ENCODE assay signal across 8 cellular contexts in the genomic region with DNA sequence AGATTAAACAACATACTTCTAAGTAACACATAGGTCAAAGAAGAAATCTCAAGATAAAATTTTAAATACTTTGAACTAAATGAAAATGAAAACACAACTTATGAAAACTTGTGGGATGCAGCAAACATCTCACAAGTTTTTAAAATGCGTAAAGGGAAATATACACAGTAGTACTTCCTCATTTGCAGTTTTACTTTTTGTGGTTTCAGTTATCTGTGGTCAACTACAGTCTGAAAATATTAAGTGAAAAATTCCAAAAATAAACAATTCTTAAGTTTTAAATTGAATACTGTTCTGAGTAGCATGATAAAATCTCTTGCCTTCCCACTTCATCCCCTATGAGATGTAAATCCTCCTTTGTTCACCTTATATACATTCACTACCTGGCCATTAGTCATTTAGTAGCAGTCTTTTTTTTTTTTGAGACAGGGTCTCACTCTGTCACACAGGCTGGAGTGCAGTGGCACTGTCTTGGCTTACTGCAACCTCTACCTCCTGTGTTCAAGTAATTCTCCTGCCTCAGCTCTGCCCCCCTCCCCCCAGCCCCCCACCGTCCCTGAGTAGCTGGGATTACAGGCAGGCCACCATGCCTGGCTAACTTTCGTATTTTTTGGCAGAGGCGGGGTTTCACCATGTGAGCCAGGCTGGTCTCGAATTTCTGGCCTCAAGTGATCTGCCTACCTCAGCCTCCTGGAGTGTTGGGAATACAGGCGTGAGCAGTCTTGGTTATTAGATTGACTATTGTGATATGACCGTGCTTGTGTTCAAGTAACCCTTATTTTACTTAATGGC.
DNase-seq lines count a peak whose midpoint lies in the region; ATAC-seq and TF ChIP-seq lines count a peak whose summit lies in the region.
"Had no signal": no experiment of that assay in that cellular context is flagged by ENCODE, and none has a peak within 500 bp of the region (broad histone marks: within the 10 kb centered on the region; RNA-seq: fewer than 3 reads in every experiment).

No MANE protein-coding gene starts in this region.

- no peak overlapping the region for H3K4me3 ChIP-seq in GM23338

- no peaks in the 10 kb centered on the region; the same call in 1 of the 2 replicates for H3K9me2 ChIP-seq in GM23338 (ENCODE audit: insufficient read depth)

- peak; percentile 95 for ATAC-seq in GM18907 (IDR thresholded peaks at IDR 0.05; ENCODE audit: unreplicated experiment)
- ATAC-seq in GM23338, result peak; percentile 68
- peak; percentile 93 for ATAC-seq in HG03558 (IDR thresholded peaks at IDR 0.05; ENCODE audit: extremely low read depth, unreplicated experiment)
- ATAC-seq in activated T-cell treated with anti-CD3 and anti-CD28 coated beads, Interleukin-2, amount 50 U/mL, for 4 hours, result no peak

- no peaks in the 10 kb centered on the region; the same call in 1 of the 2 replicates for H3K36me3 ChIP-seq in GM23338 (ENCODE audit: insufficient read depth)

- H3K27me3 Mint-ChIP-seq in GM23338 (ENCODE audit: insufficient read depth, low read depth, poor library complexity), result no peaks in the 10 kb centered on the region
- H3K27me3 Mint-ChIP-seq in immature natural killer cell (ENCODE audit: low read depth in 3 of 3), result peaks cover 0 to 5% (median 5%) of the 10 kb centered on the region in 3 donors
- H3K27me3 Mint-ChIP-seq in activated T-cell treated with anti-CD3 and anti-CD28 coated beads, Interleukin-2, amount 50 U/mL, for 4 hours (ENCODE audit: low read depth), result no peaks in the 10 kb centered on the region
- H3K27me3 Mint-ChIP-seq in mesothelial cell of epicardium (ENCODE audit: low read depth), result no peaks in the 10 kb centered on the region

- H3K4me1 Mint-ChIP-seq in GM23338 (peaks cover 3% of the 10 kb centered on the region), immature natural killer cell (peaks cover 12 to 23% of the 10 kb centered on the region in 2 donors), mesothelial cell of epicardium (no peaks in the 10 kb centered on the region)
- peaks cover 13% of the 10 kb centered on the region for H3K4me1 Mint-ChIP-seq in activated T-cell treated with anti-CD3 and anti-CD28 coated beads, Interleukin-2, amount 50 U/mL, for 4 hours (ENCODE audit: low read depth)

- H3K9me3 Mint-ChIP-seq in GM23338, result peaks cover 37% of the 10 kb centered on the region
- H3K9me3 Mint-ChIP-seq in immature natural killer cell, result peaks cover 0 to 5% (median 3%) of the 10 kb centered on the region in 6 donors
- H3K9me3 Mint-ChIP-seq in activated T-cell treated with anti-CD3 and anti-CD28 coated beads, Interleukin-2, amount 50 U/mL, for 4 hours, result peaks cover 21% of the 10 kb centered on the region
- H3K9me3 Mint-ChIP-seq in mesothelial cell of epicardium, result peaks cover 65% of the 10 kb centered on the region

- H4K20me1 ChIP-seq in GM23338 (replicated peaks; ENCODE audit: insufficient read depth), result no peaks in the 10 kb centered on the region

- H3K4me3 Mint-ChIP-seq in GM23338 (no peak overlapping the region), immature natural killer cell (peak overlapping the region; percentile 1 to 58 (median 22)), mesothelial cell of epicardium (no peak overlapping the region)
- H3K4me3 Mint-ChIP-seq in activated T-cell treated with anti-CD3 and anti-CD28 coated beads, Interleukin-2, amount 50 U/mL, for 4 hours, result no peak overlapping the region

- H3K4me2 ChIP-seq in GM23338, result no peak overlapping the region

- TF ChIP-seq CTCF in GM23338 (conservative IDR thresholded peaks at IDR 0.05; ENCODE audit: low read depth in 2 of 2) (no peak), mesothelial cell of epicardium (IDR thresholded peaks at IDR 0.05; ENCODE audit: unreplicated experiment) (no peak)

- no peaks in the 10 kb centered on the region for H3K79me2 ChIP-seq in GM23338 (replicated peaks; ENCODE audit: insufficient read depth)

- H3K36me3 Mint-ChIP-seq in GM23338 (ENCODE audit: low read depth), result peaks cover 11% of the 10 kb centered on the region; the same call in 2 of the 3 replicates
- no peaks in the 10 kb centered on the region for H3K36me3 Mint-ChIP-seq in immature natural killer cell
- H3K36me3 Mint-ChIP-seq in activated T-cell treated with anti-CD3 and anti-CD28 coated beads, Interleukin-2, amount 50 U/mL, for 4 hours (ENCODE audit: insufficient read depth), result no peaks in the 10 kb centered on the region
- H3K36me3 Mint-ChIP-seq in mesothelial cell of epicardium, result peaks cover 22% of the 10 kb centered on the region

- H3K27me3 ChIP-seq in GM23338 (ENCODE audit: insufficient read depth), result no peaks in the 10 kb centered on the region

- H3F3A ChIP-seq in GM23338 (replicated peaks; ENCODE audit: low read depth), result no peaks in the 10 kb centered on the region

- H3K27ac ChIP-seq in GM23338 (ENCODE audit: low read depth), result no peak overlapping the region

- no peak overlapping the region for H2AFZ ChIP-seq in GM23338

- H3K4me1 ChIP-seq in GM23338 (ENCODE audit: insufficient read depth), result no peaks in the 10 kb centered on the region

- DNase-seq in GM23338 (ENCODE audit: low spot score) (peak; percentile 16), immature natural killer cell (peak in 2 of 3 donors; percentile 10 to 35), mesothelial cell of epicardium (ENCODE audit: low spot score in 2 of 2, unreplicated experiment in 2 of 2) (no peak), HPDE6-E6E7 (ENCODE audit: extremely low spot score) (no peak)
- DNase-seq in activated T-cell treated with anti-CD3 and anti-CD28 coated beads, Interleukin-2, amount 50 U/mL, for 4 hours, result no peak
- DNase-seq: activated CD8-positive, alpha-beta memory T cell treated with anti-CD3 and anti-CD28 coated beads for 24 hours had no signal

- no peak overlapping the region for H3K27ac Mint-ChIP-seq in GM23338
- H3K27ac Mint-ChIP-seq in immature natural killer cell, result peak overlapping the region; percentile 6 to 85 (median 62)
- no peak overlapping the region for H3K27ac Mint-ChIP-seq in mesothelial cell of epicardium

TF ChIP-seq in GM23338, 12 proteins besides CTCF, POLR2A, EP300 and RAD21 (continues in another document):
- TF ChIP-seq ZNF331 (CRISPR knock-in tag; IDR thresholded peaks at IDR 0.05; ENCODE audit: low read depth) (no peak), ZNF114 (CRISPR knock-in tag; IDR thresholded peaks at IDR 0.05) (no peak), CREB1 (CRISPR knock-in tag; IDR thresholded peaks at IDR 0.05; ENCODE audit: low read depth) (no peak), EZH2 (IDR thresholded peaks at IDR 0.05; ENCODE audit: low read depth, unreplicated experiment) (no peak)
- TF ChIP-seq, protein P1, sequence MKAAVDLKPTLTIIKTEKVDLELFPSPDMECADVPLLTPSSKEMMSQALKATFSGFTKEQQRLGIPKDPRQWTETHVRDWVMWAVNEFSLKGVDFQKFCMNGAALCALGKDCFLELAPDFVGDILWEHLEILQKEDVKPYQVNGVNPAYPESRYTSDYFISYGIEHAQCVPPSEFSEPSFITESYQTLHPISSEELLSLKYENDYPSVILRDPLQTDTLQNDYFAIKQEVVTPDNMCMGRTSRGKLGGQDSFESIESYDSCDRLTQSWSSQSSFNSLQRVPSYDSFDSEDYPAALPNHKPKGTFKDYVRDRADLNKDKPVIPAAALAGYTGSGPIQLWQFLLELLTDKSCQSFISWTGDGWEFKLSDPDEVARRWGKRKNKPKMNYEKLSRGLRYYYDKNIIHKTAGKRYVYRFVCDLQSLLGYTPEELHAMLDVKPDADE (IDR thresholded peaks at IDR 0.05), result no peak

Comparison
In these comparisons a context has a peak if more than half of its experiments do, and no peak if none do; other contexts are left out.
1. ATAC-seq: peak in GM18907 (single experiment), GM23338 (single experiment) and HG03558 (single experiment); none in activated T-cell treated with anti-CD3 and anti-CD28 coated beads, Interleukin-2, amount 50 U/mL, for 4 hours (0 of 2).
2. DNase-seq: peak in GM23338 (single experiment) and immature natural killer cell (2 of 3); none in activated T-cell treated with anti-CD3 and anti-CD28 coated beads, Interleukin-2, amount 50 U/mL, for 4 hours (single experiment), mesothelial cell of epicardium (0 of 2) and HPDE6-E6E7 (single experiment).
3. H3K27ac Mint-ChIP-seq: peak in immature natural killer cell (6 of 6); none in GM23338 (single experiment) and mesothelial cell of epicardium (single experiment).
4. H3K4me3 Mint-ChIP-seq: peak in immature natural killer cell (5 of 5); none in GM23338 (single experiment), activated T-cell treated with anti-CD3 and anti-CD28 coated beads, Interleukin-2, amount 50 U/mL, for 4 hours (single experiment) and mesothelial cell of epicardium (single experiment).